21 cellular contexts compared by ENCODE assay signal in the genomic region with DNA sequence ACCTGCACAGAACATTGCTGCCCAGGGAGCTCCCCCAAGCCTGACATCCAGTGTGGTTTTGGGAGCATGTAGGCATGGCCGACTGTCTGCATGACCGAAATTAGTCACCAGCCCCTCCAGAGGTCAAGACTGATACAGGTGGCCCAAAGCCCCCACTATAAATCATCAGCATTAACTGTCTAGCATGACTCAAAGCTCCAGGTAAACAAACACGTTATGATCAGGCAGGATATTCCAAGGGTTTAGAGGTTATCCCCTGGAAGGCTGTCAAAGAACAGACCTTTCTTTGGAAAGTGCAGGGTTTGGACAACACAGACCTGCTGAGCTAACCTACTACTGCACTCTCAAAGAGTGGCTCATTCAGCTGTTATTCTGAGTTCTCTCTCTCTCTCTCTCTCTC. TPM values are rescaled to one million over a fixed set of nuclear protein-coding genes. Genes with fewer than 3 reads are reported as not detected.
DNase-seq lines count a peak whose midpoint lies in the region; TF ChIP-seq lines count a peak whose summit lies in the region.
"Had no signal": no experiment of that assay in that cellular context is flagged by ENCODE, and none has a peak within 500 bp of the region (broad histone marks: within the 10 kb centered on the region; RNA-seq: fewer than 3 reads in every experiment).

No MANE protein-coding gene starts in this region.

- TF ChIP-seq POLR2A in tibial nerve (IDR thresholded peaks at IDR 0.05), result no peak

- CTCF ChIA-PET in PC-9 (lab: Charles Lee), result no interaction called here

- TF ChIP-seq EP300 in tibial nerve (IDR thresholded peaks at IDR 0.05), result no peak

- BruUV-seq in PC-9 (replicated peaks; lab: Mats Ljungman, UMichigan), result no TSS peak

- DNase-seq in A172 (ENCODE audit: low spot score) (peak; percentile 29), HK-2 (ENCODE audit: unreplicated experiment) (peak; percentile 10), PC-9 (no peak), kidney epithelial cell (ENCODE audit: low read depth) (peak; percentile 14), SKM-1 treated with dmso at 0.1 percent for 144 hours (lab: John Stamatoyannopoulos, UW; ENCODE audit: unreplicated experiment) (no peak), tibial nerve (ENCODE audit: low spot score in 2 of 2) (no peak), DMS114 treated with DMSO at 0.1 percent for 48 hours (lab: John Stamatoyannopoulos, UW; ENCODE audit: unreplicated experiment) (no peak)
- no peak for DNase-seq in activated effector memory CD4-positive, alpha-beta T cell treated with Interleukin-2 at 50 U/mL for 16 hours
- DNase-seq: BE2C; Caco-2; CD4-positive, alpha-beta memory T cell; DMS79 treated with DMSO at 0.1 percent for 48 hours; EL; GDM1; HCEC 1CT; HFFc6 had no signal

- no peaks in the 10 kb centered on the region for H3K9me3 ChIP-seq in PC-9 (ENCODE audit: insufficient read depth, low read depth)
- no peaks in the 10 kb centered on the region for H3K9me3 ChIP-seq in tibial nerve
- H3K9me3 ChIP-seq: A549, BE2C, Caco-2 had no signal

- H3K79me2 ChIP-seq in PC-9 (ENCODE audit: low read depth), result no peaks in the 10 kb centered on the region

- H3K9me2 ChIP-seq in PC-9 (ENCODE audit: insufficient read depth), result no peaks in the 10 kb centered on the region

- H4K20me1 ChIP-seq in PC-9 (ENCODE audit: insufficient read depth), result no peaks in the 10 kb centered on the region

- POLR2A ChIA-PET in PC-9 (lab: Charles Lee; ENCODE audit: unreplicated experiment), result no interaction called here

- H2AFZ ChIP-seq in PC-9, result no peak overlapping the region

- H3F3A ChIP-seq in PC-9 (ENCODE audit: insufficient read depth, low read depth), result no peaks in the 10 kb centered on the region

- peak overlapping the region; percentile 23; the same call in 1 of the 2 replicates for H3K4me2 ChIP-seq in PC-9
- H3K4me2 ChIP-seq: A549 had no signal

- intact Hi-C loops in PC-9 (cut with micrococcal nuclease; ENCODE audit: unreplicated experiment), result no loop called here

- H3K27me3 ChIP-seq in PC-9 (ENCODE audit: insufficient read depth, low read depth) (no peaks in the 10 kb centered on the region), kidney epithelial cell (ENCODE audit: control insufficient read depth, insufficient read depth, low read length) (no peaks in the 10 kb centered on the region), tibial nerve (no peaks in the 10 kb centered on the region)
- H3K27me3 ChIP-seq: BE2C had no signal

- WGBS in tibial nerve, 2 donors, result 63 to 65% methylated on average over 3 of the region's 3 CpGs

- H3K4me1 ChIP-seq in PC-9 (replicated peaks; ENCODE audit: insufficient read depth) (peaks cover 11% of the 10 kb centered on the region), tibial nerve (no peaks in the 10 kb centered on the region)
- H3K4me1 ChIP-seq: A549, BE2C, Caco-2 had no signal

- H3K36me3 ChIP-seq in PC-9 (ENCODE audit: low read depth) (no peaks in the 10 kb centered on the region), kidney epithelial cell (ENCODE audit: control insufficient read depth, insufficient read depth, low read length) (no peaks in the 10 kb centered on the region), tibial nerve (no peaks in the 10 kb centered on the region)
- H3K36me3 ChIP-seq: BE2C had no signal

- H3K4me3 ChIP-seq in PC-9 (no peak overlapping the region), kidney epithelial cell (ENCODE audit: low read depth, low read length) (no peak overlapping the region), tibial nerve (no peak overlapping the region)
- H3K4me3 ChIP-seq: A549, K562 had no signal

- no peak overlapping the region for H3K27ac ChIP-seq in PC-9
- no peak overlapping the region for H3K27ac ChIP-seq in tibial nerve
- H3K27ac ChIP-seq: A549, C4-2B, HL-60 had no signal

- TF ChIP-seq CTCF in PC-9 (conservative IDR thresholded peaks at IDR 0.05) (no peak), kidney epithelial cell (IDR thresholded peaks at IDR 0.05; ENCODE audit: insufficient read depth, low read length, poor library complexity, severe bottlenecking) (no peak), tibial nerve (IDR thresholded peaks at IDR 0.05) (no peak)

RNA-seq across cellular contexts. Expression of a gene that starts 2.1 kb away (rescaled TPM):
- not detected in 2 replicates for total RNA-seq in A172 (2014; rRNA removed; shearing (Covaris generic))
- total RNA-seq in PC-9 (2021) (not detected in 2 replicates), kidney epithelial cell (not detected in 2 replicates), tibial nerve (not detected)
- total RNA-seq: Caco-2; CD4-positive, alpha-beta memory T cell; H4; HFFc6; K562 had no signal

Comparison
In these comparisons a context has a peak if more than half of its experiments do, and no peak if none do; other contexts are left out.
1. DNase-seq: peak in A172 (single experiment), HK-2 (single experiment) and kidney epithelial cell (single experiment); none in PC-9 (0 of 2), SKM-1 treated with dmso at 0.1 percent for 144 hours (single experiment), tibial nerve (0 of 2), activated effector memory CD4-positive, alpha-beta T cell treated with Interleukin-2 at 50 U/mL for 16 hours (single experiment) and DMS114 treated with DMSO at 0.1 percent for 48 hours (single experiment).